In the genomic region with DNA sequence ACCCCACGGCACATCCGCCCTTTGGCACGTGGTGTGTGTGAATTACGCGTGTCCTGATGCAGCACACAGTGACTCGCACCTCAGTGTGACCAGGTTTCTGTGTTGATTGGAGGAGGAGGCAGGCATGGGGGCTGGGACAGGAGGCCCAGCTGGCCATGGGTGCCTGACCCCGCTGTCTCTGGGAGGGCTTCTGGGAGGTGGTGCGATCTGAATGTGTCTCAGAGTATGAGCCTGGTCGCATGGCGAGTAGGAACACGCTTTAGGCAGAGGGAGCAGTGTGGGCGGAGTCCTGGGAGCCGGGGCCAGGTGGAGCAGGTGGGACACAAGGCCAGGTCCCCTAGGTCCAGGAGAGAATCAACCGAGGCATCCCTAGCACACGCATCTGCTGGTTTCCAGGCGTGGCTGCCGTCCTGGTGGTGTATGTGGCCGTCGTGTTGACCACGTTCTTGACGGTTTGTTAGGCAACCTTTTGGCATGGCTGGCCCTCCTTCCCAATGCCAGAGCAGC, we compare ENCODE assay signal across 13 cellular contexts.
"Had no signal": no experiment of that assay in that cellular context is flagged by ENCODE, and none has a peak within 500 bp of the region (broad histone marks: within the 10 kb centered on the region; RNA-seq: fewer than 3 reads in every experiment).

No MANE protein-coding gene starts in this region.

- H3K4me1 Mint-ChIP-seq: central memory CD8-positive, alpha-beta T cell had no signal

- H3K9me3 ChIP-seq: body of pancreas, pancreas, tibial artery had no signal

- ATAC-seq: body of pancreas, pancreas had no signal

- H3K27ac Mint-ChIP-seq: memory B cell had no signal

- H3K4me1 ChIP-seq: body of pancreas, pancreas had no signal

- H3K4me3 Mint-ChIP-seq: central memory CD8-positive, alpha-beta T cell; memory B cell had no signal

- H3K27me3 Mint-ChIP-seq: central memory CD8-positive, alpha-beta T cell; memory B cell had no signal

- H3K27ac ChIP-seq: body of pancreas, pancreas, tibial artery had no signal

- H3K36me3 ChIP-seq: pancreas had no signal

- H3K9me3 Mint-ChIP-seq: central memory CD8-positive, alpha-beta T cell; memory B cell had no signal

- DNase-seq: activated CD4-positive, alpha-beta T cell treated with anti-CD3 and anti-CD28 coated beads, Interleukin-2, amount 50 U/mL, for 1 hour; activated naive CD4-positive, alpha-beta T cell treated with anti-CD3 and anti-CD28 coated beads, Interleukin-2, amount 50 U/mL, for 16 hours; amniotic stem cell; body of pancreas; erythroblast; left colon; stimulated activated CD4-positive, alpha-beta T cell treated with anti-CD3 and anti-CD28 coated beads, Interleukin-15, amount 100 ng/mL, for 24 hours; stimulated activated CD4-positive, alpha-beta T cell treated with anti-CD3 and anti-CD28 coated beads, Interleukin-4, amount 100 ng/mL, for 4 hours; T-helper 2 cell; tibial artery had no signal

- H3K27me3 ChIP-seq: body of pancreas, pancreas, tibial artery had no signal

- H3K4me3 ChIP-seq: body of pancreas, pancreas, tibial artery had no signal
